Comparison of ENCODE assay signal across 26 cellular contexts in the genomic region with DNA sequence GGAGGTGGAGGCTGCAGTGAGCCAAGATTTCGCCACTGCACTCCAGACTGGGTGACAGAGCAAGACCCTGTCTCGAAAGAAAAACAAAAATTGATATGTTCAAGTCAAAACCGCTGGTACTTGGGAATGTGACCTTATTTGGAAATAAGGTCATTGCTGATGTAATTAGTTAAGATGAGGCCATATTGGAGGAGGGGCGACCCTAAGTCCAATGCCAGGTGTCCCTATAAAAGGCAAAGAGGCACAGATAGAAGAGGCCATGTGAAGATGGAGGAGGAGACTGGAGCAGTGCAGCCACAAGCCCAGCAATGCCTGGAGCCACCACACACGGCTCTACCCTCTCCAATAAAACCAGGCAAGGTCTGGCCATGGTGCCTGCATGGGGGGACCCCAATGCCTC. TPM values are rescaled to one million over a fixed set of nuclear protein-coding genes. Genes with fewer than 3 reads are reported as not detected.
"Had no signal": no experiment of that assay in that cellular context is flagged by ENCODE, and none has a peak within 500 bp of the region (broad histone marks: within the 10 kb centered on the region; RNA-seq: fewer than 3 reads in every experiment).

No MANE protein-coding gene starts in this region.

- H3K4me3 ChIP-seq: coronary artery, esophagus squamous epithelium, gastrocnemius medialis, neural progenitor cell, prostate gland, suprapubic skin, transverse colon, upper lobe of right lung, uterus had no signal

- H3K9ac ChIP-seq: neural progenitor cell had no signal

- DNase-seq: dermis blood vessel endothelial cell; effector memory CD8-positive, alpha-beta T cell; erythroblast; esophagus squamous epithelium; foreskin fibroblast; gastrocnemius medialis; head of caudate nucleus; mesendoderm; midbrain; naive thymus-derived CD4-positive, alpha-beta T cell; right cardiac atrium; small intestine; stimulated activated CD4-positive, alpha-beta T cell treated with anti-CD3 and anti-CD28 coated beads, Interleukin-1b, Interleukin-23, amount 100 ng/mL, for 48 hours; stimulated activated CD4-positive, alpha-beta T cell treated with anti-CD3 and anti-CD28 coated beads, Interleukin-4, amount 100 ng/mL, for 1 hour; stimulated activated CD8-positive, alpha-beta memory T cell treated with anti-CD3 and anti-CD28 coated beads, Interleukin-4, amount 100 ng/mL, for 48 hours; stimulated activated naive CD4-positive, alpha-beta T cell; stimulated activated naive CD8-positive, alpha-beta T cell treated with anti-CD3 and anti-CD28 coated beads, Interleukin-15, amount 100 ng/mL, for 72 hours; transverse colon; upper lobe of right lung; uterus had no signal

- H3K4me1 ChIP-seq: gastrocnemius medialis, prostate gland, uterus had no signal

- ATAC-seq: effector memory CD8-positive, alpha-beta T cell; gastrocnemius medialis; naive thymus-derived CD4-positive, alpha-beta T cell had no signal

- H3K9me3 ChIP-seq: gastrocnemius medialis, prostate gland, suprapubic skin, transverse colon, upper lobe of right lung, uterus had no signal

- H3K27me3 ChIP-seq: neural progenitor cell, upper lobe of right lung, uterus had no signal

- H3K36me3 ChIP-seq: esophagus squamous epithelium, gastrocnemius medialis, neural progenitor cell, prostate gland, suprapubic skin, transverse colon, upper lobe of right lung, uterus had no signal

- H3K27ac ChIP-seq: coronary artery, esophagus squamous epithelium, gastrocnemius medialis, neural progenitor cell, prostate gland, suprapubic skin, transverse colon, upper lobe of right lung, uterus had no signal

RNA-seq across cellular contexts. Expression of a gene that starts 50.8 kb away (rescaled TPM):
- total RNA-seq: gastrocnemius medialis; lower leg skin; naive thymus-derived CD4-positive, alpha-beta T cell; suprapubic skin had no signal
- polyA plus RNA-seq: keratinocyte; naive thymus-derived CD4-positive, alpha-beta T cell had no signal
